ENCODE assay signal across 19 cellular contexts in genomic region chr7:9097565-9098060, GRCh38.
DNase-seq lines count a peak whose midpoint lies in the region; ATAC-seq and TF ChIP-seq lines count a peak whose summit lies in the region.
"Had no signal": no experiment of that assay in that cellular context is flagged by ENCODE, and none has a peak within 500 bp of the region (broad histone marks: within the 10 kb centered on the region; RNA-seq: fewer than 3 reads in every experiment).

No MANE protein-coding gene starts in this region.

- H3K36me3 ChIP-seq in mammary epithelial cell (ENCODE audit: insufficient read depth, low read length), result no peaks in the 10 kb centered on the region

- CTCF ChIA-PET in MCF 10A (lab: Yijun Ruan, JAX), result interaction anchor here (0.6 to 1.0 kb wide), 2 partner anchors 9 to 663 kb away, joined by 3 read pairs; no protein-coding TSS in a partner anchor
- CTCF ChIA-PET in mammary epithelial cell (lab: Charles Lee; ENCODE audit: low non-redundant PET), result no interaction called here

- H3K9me3 Mint-ChIP-seq in MCF 10A (ENCODE audit: unreplicated experiment), result no peaks in the 10 kb centered on the region

- dilution Hi-C loops in mammary epithelial cell (cut with HindIII; ENCODE audit: low sequenced_read_pairs), result no loop called here

- H4K20me1 ChIP-seq in mammary epithelial cell (ENCODE audit: insufficient read depth, low read length), result no peaks in the 10 kb centered on the region

- in situ Hi-C loops in mammary epithelial cell (cut with MboI; ENCODE audit: low sequenced_read_pairs in 2 of 2), result no loop called here

- no peak overlapping the region for H3K27ac ChIP-seq in mammary epithelial cell (ENCODE audit: insufficient read depth, low read depth, low read length)

- DNase-seq in MCF 10A (ENCODE audit: unreplicated experiment) (peak; percentile 25), mammary epithelial cell (no peak), NCI-H69 (lab: John Stamatoyannopoulos, UW) (peak; percentile 13), iris pigment epithelial cell (ENCODE audit: low read depth) (peak; percentile 0), T-helper 2 cell (no peak)
- DNase-seq in stimulated activated naive CD4-positive, alpha-beta T cell treated with Interleukin-2 at 50 U/mL for 16 hours (lab: John Stamatoyannopoulos, UW), result no peak
- DNase-seq: 8988T, DMS153, IMR-90, KG1, NCI-H1048, NCI-H1417, NCI-H1694, NCI-H2029 treated with DMSO at 0.1 percent for 48 hours, NCI-H526 treated with DMSO at 0.1 percent for 48 hours, SHP77 treated with DMSO at 0.1 percent for 48 hours had no signal

- H3K27ac Mint-ChIP-seq in MCF 10A (ENCODE audit: low read depth, unreplicated experiment), result peak overlapping the region; percentile 53

- intact Hi-C loops in MCF 10A (cut with micrococcal nuclease), result no loop called here
- intact Hi-C loops in mammary epithelial cell (cut with micrococcal nuclease), result no loop called here

- H2AFZ ChIP-seq in mammary epithelial cell (ENCODE audit: low read depth, low read length), result no peak overlapping the region

- peaks cover 6% of the 10 kb centered on the region for H3K4me1 Mint-ChIP-seq in MCF 10A (ENCODE audit: insufficient read depth, unreplicated experiment)

- no peak for TF ChIP-seq CTCF in MCF 10A (IDR thresholded peaks at IDR 0.05; ENCODE audit: unreplicated experiment)
- no peak for TF ChIP-seq CTCF in mammary epithelial cell (conservative IDR thresholded peaks at IDR 0.05 in 1 of 2, IDR thresholded peaks at IDR 0.05 in 1 of 2; ENCODE audit: extremely low read depth in 1 of 2, insufficient read depth in 1 of 2, low read depth in 1 of 2, low read length in 2 of 2)

- H3K36me3 Mint-ChIP-seq in MCF 10A (ENCODE audit: insufficient read depth, unreplicated experiment), result no peaks in the 10 kb centered on the region

- BruUV-seq in MCF 10A (replicated peaks; lab: Mats Ljungman, UMichigan) (no TSS peak), mammary epithelial cell (replicated peaks; lab: Mats Ljungman, UMichigan) (no TSS peak)

- H3K4me1 ChIP-seq in mammary epithelial cell (ENCODE audit: insufficient read depth, low read length), result no peaks in the 10 kb centered on the region

- no peak for ATAC-seq in HG02610 (IDR thresholded peaks at IDR 0.05; ENCODE audit: unreplicated experiment)
- ATAC-seq in GM21786 (IDR thresholded peaks at IDR 0.05; ENCODE audit: unreplicated experiment), result no peak
- ATAC-seq: Panc1 had no signal

- no peak overlapping the region for H3K9ac ChIP-seq in mammary epithelial cell (ENCODE audit: insufficient read depth, low read length)

- POLR2A ChIA-PET in MCF 10A (lab: Yijun Ruan, JAX), result interaction anchor here (0.9 kb wide), 1 partner anchor 17 kb away, joined by 3 read pairs; no protein-coding TSS in a partner anchor

- no peaks in the 10 kb centered on the region for H3K79me2 ChIP-seq in mammary epithelial cell (ENCODE audit: insufficient read depth, low read length)

- WGBS in mammary epithelial cell (ENCODE audit: low coverage, missing lambda C conversion rate), result 3% methylated on average over 2 of the region's 2 CpGs

- H3K27me3 Mint-ChIP-seq in MCF 10A (ENCODE audit: insufficient read depth, unreplicated experiment), result no peaks in the 10 kb centered on the region

- H3K27me3 ChIP-seq in mammary epithelial cell (ENCODE audit: insufficient read depth, low read length), result no peaks in the 10 kb centered on the region

- no peak overlapping the region for H3K4me2 ChIP-seq in mammary epithelial cell (ENCODE audit: insufficient read depth, low read depth, low read length)

- H3K4me3 Mint-ChIP-seq in MCF 10A (ENCODE audit: unreplicated experiment), result no peak overlapping the region

- H3K4me3 ChIP-seq in mammary epithelial cell (replicated peaks in 1 of 3; ENCODE audit: insufficient read depth in 1 of 3, low read depth in 2 of 3, low read length in 3 of 3), result no peak overlapping the region

- H3K9me3 ChIP-seq in mammary epithelial cell (replicated peaks; ENCODE audit: insufficient read depth, low read length), result peaks cover 8% of the 10 kb centered on the region

Comparison
In these comparisons a context has a peak if more than half of its experiments do, and no peak if none do; other contexts are left out.
1. DNase-seq: peak in MCF 10A (single experiment), NCI-H69 (single experiment) and iris pigment epithelial cell (single experiment); none in mammary epithelial cell (single experiment), stimulated activated naive CD4-positive, alpha-beta T cell treated with Interleukin-2 at 50 U/mL for 16 hours (single experiment) and T-helper 2 cell (0 of 5).